In the genomic region with DNA sequence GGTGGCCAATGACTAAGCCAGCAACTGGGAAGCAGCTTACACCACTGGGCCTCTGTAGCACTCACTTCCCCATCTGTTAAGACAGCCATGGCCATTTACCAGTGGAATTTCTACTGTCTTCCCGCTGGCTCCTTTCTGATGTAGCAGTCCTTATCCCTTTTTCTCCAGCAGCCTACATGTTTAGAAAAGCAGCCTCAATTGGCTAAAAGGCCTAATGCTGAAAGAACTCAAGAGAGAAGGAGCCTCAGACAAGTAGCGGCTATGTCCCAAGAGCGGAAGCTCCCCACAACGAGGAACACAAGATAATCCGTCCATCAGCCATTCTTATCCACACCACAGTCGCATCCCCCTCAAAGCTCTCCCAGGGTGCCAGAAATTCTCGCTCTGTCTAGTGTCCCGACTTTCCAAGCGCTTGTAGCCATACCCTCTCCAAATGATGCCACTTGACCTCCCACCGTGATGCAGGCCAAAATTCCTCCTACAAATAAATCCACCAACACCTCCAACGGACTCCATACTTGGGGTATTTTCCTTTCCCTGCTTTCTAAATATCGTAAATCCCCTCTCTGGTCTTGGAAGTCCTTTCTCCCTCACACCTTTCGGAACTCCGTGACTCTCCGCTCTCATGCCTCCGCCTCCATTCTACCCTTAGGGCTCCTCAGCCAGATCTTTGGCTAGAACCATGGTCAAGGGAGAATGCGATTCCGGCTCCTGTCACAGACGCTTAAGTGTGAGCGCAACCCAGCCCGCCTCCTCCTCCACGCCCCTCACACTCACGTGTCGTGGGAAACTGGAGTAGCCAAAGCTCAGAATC, we compare ENCODE assay signal across 8 cellular contexts. TPM values are rescaled to one million over a fixed set of nuclear protein-coding genes. Genes with fewer than 3 reads are reported as not detected.
A peak's percentile ranks its signal among the peaks of the same experiment; 100 is the strongest.
DNase-seq lines count a peak whose midpoint lies in the region; ATAC-seq and TF ChIP-seq lines count a peak whose summit lies in the region.

No MANE protein-coding gene starts in this region.

- peaks cover 9% of the 10 kb centered on the region for H3K36me3 Mint-ChIP-seq in memory B cell

- 1% methylated on average over 24 of the region's 24 CpGs for WGBS in ectodermal cell, 2 experiments
- WGBS in upper lobe of left lung, 2 donors = 1% methylated on average over 21 to 24 of the region's 24 CpGs

- H3K27ac Mint-ChIP-seq in memory B cell = peak overlapping the region; percentile 97

- peak overlapping the region; percentile 94 for H3K4me3 Mint-ChIP-seq in memory B cell

- no peak for TF ChIP-seq CTCF in upper lobe of left lung (IDR thresholded peaks at IDR 0.05)

- H3K36me3 ChIP-seq in ectodermal cell (ENCODE audit: control insufficient read depth, insufficient read depth, low read length) = peaks cover 24% of the 10 kb centered on the region
- H3K36me3 ChIP-seq in upper lobe of left lung = peaks cover 14 to 23% (median 16%) of the 10 kb centered on the region in 4 donors

- peaks cover 24% of the 10 kb centered on the region for H3K4me1 Mint-ChIP-seq in memory B cell

- peaks cover 4% of the 10 kb centered on the region for H3K9me3 Mint-ChIP-seq in memory B cell

- peak; percentile 41 for DNase-seq in EL
- DNase-seq in SKM-1 treated with dmso at 0.1 percent for 144 hours (lab: John Stamatoyannopoulos, UW; ENCODE audit: unreplicated experiment) = peak; percentile 20
- DNase-seq in memory B cell (ENCODE audit: low spot score in 2 of 2) = peak in 1 of 2 donors; percentile 12
- DNase-seq in upper lobe of left lung = peak in 1 of 2 donors; percentile 32
- DNase-seq in stimulated activated CD4-positive, alpha-beta T cell treated with anti-CD3 and anti-CD28 coated beads, Interleukin-4, amount 100 ng/mL, for 4 hours = no peak

- H3K9me3 ChIP-seq in ectodermal cell (ENCODE audit: control insufficient read depth, low read length) (no peaks in the 10 kb centered on the region), upper lobe of left lung (no peaks in the 10 kb centered on the region)

- H3K27me3 Mint-ChIP-seq in memory B cell = no peaks in the 10 kb centered on the region

- TF ChIP-seq POLR2A in upper lobe of left lung (IDR thresholded peaks at IDR 0.05) = no peak

- H3K4me3 ChIP-seq in ectodermal cell (ENCODE audit: insufficient read depth, low read depth, low read length) (peak overlapping the region; percentile 59), upper lobe of left lung (peak overlapping the region; percentile 66 to 94 (median 80))

- H3K4me1 ChIP-seq in ectodermal cell (ENCODE audit: control insufficient read depth, insufficient read depth, low read length) (peaks cover 3% of the 10 kb centered on the region), upper lobe of left lung (peaks cover 20 to 37% (median 25%) of the 10 kb centered on the region in 4 donors)

- ATAC-seq in GM19467 (IDR thresholded peaks at IDR 0.05; ENCODE audit: unreplicated experiment) (peak; percentile 22), HG03575 (IDR thresholded peaks at IDR 0.05; ENCODE audit: extremely low read depth, insufficient number of reproducible peaks, low FRiP score, unreplicated experiment) (peak; percentile 14), memory B cell (ENCODE audit: low read depth) (peak; percentile 35), upper lobe of left lung (ENCODE audit: low FRiP score in 2 of 2) (peak; percentile 79 to 86)

- peak overlapping the region; percentile 96 for H3K27ac ChIP-seq in ectodermal cell (ENCODE audit: insufficient read depth, low read depth, low read length, poor library complexity, severe bottlenecking)
- H3K27ac ChIP-seq in upper lobe of left lung = peak overlapping the region; percentile 95 to 99 (median 98)

- TF ChIP-seq EP300 in upper lobe of left lung (IDR thresholded peaks at IDR 0.05) = no peak

- no peaks in the 10 kb centered on the region for H3K27me3 ChIP-seq in ectodermal cell (ENCODE audit: control insufficient read depth, insufficient read depth, low read length, poor library complexity, severe bottlenecking)
- no peaks in the 10 kb centered on the region for H3K27me3 ChIP-seq in upper lobe of left lung

RNA-seq across cellular contexts. Expression of a gene that starts 0.5 kb away (rescaled TPM):
- polyA plus RNA-seq in ectodermal cell (2013, experiment 1 of 4) = 105 TPM
- polyA plus RNA-seq in ectodermal cell (2013, experiment 2 of 4) = 119 TPM
- polyA plus RNA-seq in ectodermal cell (2013, experiment 3 of 4) = 94.8 TPM
- 99.6 TPM for polyA plus RNA-seq in ectodermal cell (2013, experiment 4 of 4)
- total RNA-seq in upper lobe of left lung = 100 to 1,000 TPM; 136 to 239 (median 175) TPM

RNA-seq across cellular contexts. Expression of a gene that starts 34.6 kb away (rescaled TPM):
- 103 TPM for polyA plus RNA-seq in ectodermal cell (2013, experiment 1 of 4)
- polyA plus RNA-seq in ectodermal cell (2013, experiment 2 of 4) = 115 TPM
- 80.0 TPM for polyA plus RNA-seq in ectodermal cell (2013, experiment 3 of 4)
- polyA plus RNA-seq in ectodermal cell (2013, experiment 4 of 4) = 99.3 TPM
- 10 to 100 TPM; 23.2 to 60.8 (median 32.1) TPM for total RNA-seq in upper lobe of left lung

RNA-seq across cellular contexts. Expression of a gene that starts 40.4 kb away (rescaled TPM):
- 5.9 TPM for polyA plus RNA-seq in ectodermal cell (2013, experiment 1 of 4)
- polyA plus RNA-seq in ectodermal cell (2013, experiment 2 of 4) = 6.7 TPM
- polyA plus RNA-seq in ectodermal cell (2013, experiment 3 of 4) = 4.8 TPM
- polyA plus RNA-seq in ectodermal cell (2013, experiment 4 of 4) = 5.8 TPM
- 1 to 10 TPM in 5 of 6 donors, not detected in 1; 1.8 to 8.9 (median 3.2) TPM for total RNA-seq in upper lobe of left lung

Comparison
In these comparisons a context has a peak if more than half of its experiments do, and no peak if none do; other contexts are left out.
1. DNase-seq: peak in EL (single experiment) and SKM-1 treated with dmso at 0.1 percent for 144 hours (single experiment); none in stimulated activated CD4-positive, alpha-beta T cell treated with anti-CD3 and anti-CD28 coated beads, Interleukin-4, amount 100 ng/mL, for 4 hours (0 of 2).
2. ATAC-seq: peak in every context shown above with its lines; median percentile 82 in upper lobe of left lung; 35 in memory B cell; 22 in GM19467; 14 in HG03575.